ENCODE assay signal across 8 cellular contexts in genomic region chr1:41811978-41812852, GRCh38.
DNase-seq lines count a peak whose midpoint lies in the region; ATAC-seq and TF ChIP-seq lines count a peak whose summit lies in the region.

No MANE protein-coding gene starts in this region.

- CTCF ChIA-PET in PC-3 (lab: Charles Lee): interaction anchor here (0.6 to 1.2 kb wide), 4 partner anchors 149 to 766 kb away, joined by 3 to 4 read pairs (median 4); no protein-coding TSS in a partner anchor

- peak; percentile 78 for DNase-seq in DND-41
- DNase-seq in LNCaP clone FGC (ENCODE audit: low read depth): peak; percentile 48
- peak; percentile 85 for DNase-seq in PC-3
- DNase-seq in activated T-helper 9 cell treated with anti-CD3 and anti-CD28 coated beads, Interleukin-2, amount 50 U/mL, for 16 hours (ENCODE audit: low read depth): peak; percentile 21
- peak; percentile 24 for DNase-seq in globus pallidus (ENCODE audit: low spot score)
- DNase-seq in pons (ENCODE audit: low spot score): peak; percentile 78

- intact Hi-C loops in PC-3 (cut with micrococcal nuclease): loop anchor here (1.0 to 10.0 kb wide), 3 partner anchors 50 to 223 kb away; partner anchors contain the start of gene HIVEP3

- ATAC-seq in DND-41 (ENCODE audit: insufficient read depth, low read depth): peak; percentile 79
- peak; percentile 90 for ATAC-seq in PC-3
- no peak for ATAC-seq in GM18519 (IDR thresholded peaks at IDR 0.05; ENCODE audit: low FRiP score, unreplicated experiment)
- ATAC-seq in GM21526 (IDR thresholded peaks at IDR 0.05; ENCODE audit: low FRiP score, unreplicated experiment): no peak

- no peaks in the 10 kb centered on the region for H3F3A ChIP-seq in PC-3 (ENCODE audit: low read length, unreplicated experiment)

- H3K27me3 ChIP-seq in DND-41 (ENCODE audit: insufficient read depth, low read length, poor library complexity) (no peaks in the 10 kb centered on the region), PC-3 (ENCODE audit: low read length) (no peaks in the 10 kb centered on the region)

- BruUV-seq in PC-3 (replicated peaks; lab: Mats Ljungman, UMichigan): no TSS peak

- no peak overlapping the region for H3K9ac ChIP-seq in DND-41 (ENCODE audit: low read depth, low read length)
- H3K9ac ChIP-seq in PC-3 (ENCODE audit: low read length): no peak overlapping the region

- peaks cover 25% of the 10 kb centered on the region for H3K36me3 ChIP-seq in DND-41 (ENCODE audit: insufficient read depth, low read length)
- H3K36me3 ChIP-seq in PC-3 (ENCODE audit: low read depth, low read length): no peaks in the 10 kb centered on the region

- H3K79me2 ChIP-seq in DND-41 (ENCODE audit: insufficient read depth, low read length) (peaks cover 100% of the 10 kb centered on the region), PC-3 (ENCODE audit: low read length) (no peaks in the 10 kb centered on the region)

- H3K4me2 ChIP-seq in DND-41 (ENCODE audit: insufficient read depth, low read length) (0 out of 2 replicates have a peak overlapping the region, but pooled peaks have one; percentile 1), PC-3 (ENCODE audit: low read length) (peak overlapping the region; percentile 33)

- H2AFZ ChIP-seq in DND-41 (ENCODE audit: low read depth, low read length) (no peak overlapping the region), PC-3 (ENCODE audit: low read length) (no peak overlapping the region)

- H3K27ac ChIP-seq in DND-41 (ENCODE audit: low read length) (peak overlapping the region; percentile 65), PC-3 (ENCODE audit: low read length) (peak overlapping the region; percentile 47)

- POLR2A ChIA-PET in PC-3 (lab: Charles Lee; ENCODE audit: unreplicated experiment): no interaction called here

- H3K9me3 ChIP-seq in DND-41 (ENCODE audit: insufficient read depth, low read length, severe bottlenecking) (no peaks in the 10 kb centered on the region), PC-3 (ENCODE audit: low read length) (no peaks in the 10 kb centered on the region)

- H3K4me1 ChIP-seq in DND-41 (ENCODE audit: insufficient read depth, low read length) (peaks cover 68% of the 10 kb centered on the region), PC-3 (ENCODE audit: insufficient read depth, low read length) (peaks cover 17% of the 10 kb centered on the region)

- TF ChIP-seq CTCF in DND-41 (IDR thresholded peaks at IDR 0.05; ENCODE audit: borderline replicate concordance, extremely low read depth, low read length, poor library complexity, severe bottlenecking): peak; percentile 81
- peak; percentile 70 for TF ChIP-seq CTCF in LNCaP clone FGC (IDR thresholded peaks at IDR 0.05; ENCODE audit: control insufficient read depth, extremely low read depth, insufficient read depth)
- TF ChIP-seq CTCF in PC-3 (conservative IDR thresholded peaks at IDR 0.05; ENCODE audit: low read depth, low read length): peak; percentile 85

- peaks cover 87% of the 10 kb centered on the region for H4K20me1 ChIP-seq in DND-41 (ENCODE audit: insufficient read depth, low read length)
- no peaks in the 10 kb centered on the region for H4K20me1 ChIP-seq in PC-3 (ENCODE audit: low read length)

- no peak overlapping the region for H3K4me3 ChIP-seq in DND-41 (ENCODE audit: low read depth in 1 of 2, low read length in 2 of 2)
- H3K4me3 ChIP-seq in LNCaP clone FGC (ENCODE audit: low read depth, low read length): no peak overlapping the region
- H3K4me3 ChIP-seq in PC-3 (ENCODE audit: low read length): no peak overlapping the region

- no peaks in the 10 kb centered on the region for H3K9me2 ChIP-seq in PC-3 (replicated peaks; ENCODE audit: low read length)

Comparison
In these comparisons a context has a peak if more than half of its experiments do, and no peak if none do; other contexts are left out.
1. ATAC-seq: peak in DND-41 (single experiment) and PC-3 (single experiment); none in GM18519 (single experiment) and GM21526 (single experiment).
2. DNase-seq: peak in every context shown above with its lines; median percentile 85 in PC-3; 78 in DND-41; 78 in pons; 48 in LNCaP clone FGC; 24 in globus pallidus; 21 in activated T-helper 9 cell treated with anti-CD3 and anti-CD28 coated beads, Interleukin-2, amount 50 U/mL, for 16 hours.
3. Peak in every context shown above with its lines, with median percentiles within 50 percentile points of each other: CTCF ChIP-seq.